Comparison of ENCODE assay signal across 1 cellular context in the genomic region with DNA sequence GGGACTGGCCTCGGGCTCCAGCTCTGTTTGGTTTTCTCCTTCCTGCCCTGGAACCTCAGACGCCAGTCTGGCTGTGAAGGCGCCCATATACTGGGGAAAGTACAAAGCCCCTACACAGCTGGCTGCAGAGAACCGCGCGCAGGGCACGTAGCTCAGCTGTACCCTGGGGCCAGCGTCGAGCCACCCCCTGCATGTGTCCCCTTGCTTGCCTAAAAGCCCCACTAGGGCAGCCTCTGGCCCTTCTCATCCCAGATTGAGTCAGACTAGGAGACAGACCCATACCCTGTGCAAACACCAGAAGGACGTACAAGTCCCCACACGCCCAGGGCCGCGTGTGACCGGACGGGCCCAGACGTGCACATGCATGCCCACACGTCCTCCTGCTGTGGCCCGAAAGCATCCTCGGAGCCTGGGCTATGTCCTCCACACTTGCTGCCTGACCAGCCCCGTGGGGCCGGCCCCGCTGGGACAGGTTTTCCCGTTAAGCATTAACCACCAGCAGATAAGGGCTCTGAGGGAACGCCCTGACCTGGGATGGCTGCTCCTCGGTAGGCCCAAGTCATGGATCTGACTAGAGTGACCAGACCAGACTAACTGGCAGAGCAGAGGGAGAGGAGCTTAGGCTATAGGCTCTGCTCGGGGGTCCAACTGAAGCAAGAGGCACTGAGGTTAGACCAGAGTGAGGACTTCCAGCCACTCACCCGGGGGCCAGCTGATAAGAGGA.
TF ChIP-seq lines count a peak whose summit lies in the region.

No MANE protein-coding gene starts in this region.

TF ChIP-seq in HepG2, 621 proteins besides CTCF, POLR2A, EP300 and RAD21 (continued from another document and continues in another):
- TF ChIP-seq, protein P1, sequence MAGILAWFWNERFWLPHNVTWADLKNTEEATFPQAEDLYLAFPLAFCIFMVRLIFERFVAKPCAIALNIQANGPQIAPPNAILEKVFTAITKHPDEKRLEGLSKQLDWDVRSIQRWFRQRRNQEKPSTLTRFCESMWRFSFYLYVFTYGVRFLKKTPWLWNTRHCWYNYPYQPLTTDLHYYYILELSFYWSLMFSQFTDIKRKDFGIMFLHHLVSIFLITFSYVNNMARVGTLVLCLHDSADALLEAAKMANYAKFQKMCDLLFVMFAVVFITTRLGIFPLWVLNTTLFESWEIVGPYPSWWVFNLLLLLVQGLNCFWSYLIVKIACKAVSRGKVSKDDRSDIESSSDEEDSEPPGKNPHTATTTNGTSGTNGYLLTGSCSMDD (CRISPR knock-in tag; IDR thresholded peaks at IDR 0.05), result no peak
- TF ChIP-seq TMF1 (CRISPR knock-in tag; IDR thresholded peaks at IDR 0.05; ENCODE audit: low read depth), result no peak
- TF ChIP-seq, protein P2, sequence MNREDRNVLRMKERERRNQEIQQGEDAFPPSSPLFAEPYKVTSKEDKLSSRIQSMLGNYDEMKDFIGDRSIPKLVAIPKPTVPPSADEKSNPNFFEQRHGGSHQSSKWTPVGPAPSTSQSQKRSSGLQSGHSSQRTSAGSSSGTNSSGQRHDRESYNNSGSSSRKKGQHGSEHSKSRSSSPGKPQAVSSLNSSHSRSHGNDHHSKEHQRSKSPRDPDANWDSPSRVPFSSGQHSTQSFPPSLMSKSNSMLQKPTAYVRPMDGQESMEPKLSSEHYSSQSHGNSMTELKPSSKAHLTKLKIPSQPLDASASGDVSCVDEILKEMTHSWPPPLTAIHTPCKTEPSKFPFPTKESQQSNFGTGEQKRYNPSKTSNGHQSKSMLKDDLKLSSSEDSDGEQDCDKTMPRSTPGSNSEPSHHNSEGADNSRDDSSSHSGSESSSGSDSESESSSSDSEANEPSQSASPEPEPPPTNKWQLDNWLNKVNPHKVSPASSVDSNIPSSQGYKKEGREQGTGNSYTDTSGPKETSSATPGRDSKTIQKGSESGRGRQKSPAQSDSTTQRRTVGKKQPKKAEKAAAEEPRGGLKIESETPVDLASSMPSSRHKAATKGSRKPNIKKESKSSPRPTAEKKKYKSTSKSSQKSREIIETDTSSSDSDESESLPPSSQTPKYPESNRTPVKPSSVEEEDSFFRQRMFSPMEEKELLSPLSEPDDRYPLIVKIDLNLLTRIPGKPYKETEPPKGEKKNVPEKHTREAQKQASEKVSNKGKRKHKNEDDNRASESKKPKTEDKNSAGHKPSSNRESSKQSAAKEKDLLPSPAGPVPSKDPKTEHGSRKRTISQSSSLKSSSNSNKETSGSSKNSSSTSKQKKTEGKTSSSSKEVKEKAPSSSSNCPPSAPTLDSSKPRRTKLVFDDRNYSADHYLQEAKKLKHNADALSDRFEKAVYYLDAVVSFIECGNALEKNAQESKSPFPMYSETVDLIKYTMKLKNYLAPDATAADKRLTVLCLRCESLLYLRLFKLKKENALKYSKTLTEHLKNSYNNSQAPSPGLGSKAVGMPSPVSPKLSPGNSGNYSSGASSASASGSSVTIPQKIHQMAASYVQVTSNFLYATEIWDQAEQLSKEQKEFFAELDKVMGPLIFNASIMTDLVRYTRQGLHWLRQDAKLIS (CRISPR knock-in tag; IDR thresholded peaks at IDR 0.05), result peak; percentile 74; the same call in 1 of the 2 replicates
- no peak for TF ChIP-seq ELF1 (CRISPR knock-in tag; IDR thresholded peaks at IDR 0.05)
- TF ChIP-seq MTA3 (CRISPR knock-in tag; IDR thresholded peaks at IDR 0.05), result no peak
- TF ChIP-seq, protein P3, sequence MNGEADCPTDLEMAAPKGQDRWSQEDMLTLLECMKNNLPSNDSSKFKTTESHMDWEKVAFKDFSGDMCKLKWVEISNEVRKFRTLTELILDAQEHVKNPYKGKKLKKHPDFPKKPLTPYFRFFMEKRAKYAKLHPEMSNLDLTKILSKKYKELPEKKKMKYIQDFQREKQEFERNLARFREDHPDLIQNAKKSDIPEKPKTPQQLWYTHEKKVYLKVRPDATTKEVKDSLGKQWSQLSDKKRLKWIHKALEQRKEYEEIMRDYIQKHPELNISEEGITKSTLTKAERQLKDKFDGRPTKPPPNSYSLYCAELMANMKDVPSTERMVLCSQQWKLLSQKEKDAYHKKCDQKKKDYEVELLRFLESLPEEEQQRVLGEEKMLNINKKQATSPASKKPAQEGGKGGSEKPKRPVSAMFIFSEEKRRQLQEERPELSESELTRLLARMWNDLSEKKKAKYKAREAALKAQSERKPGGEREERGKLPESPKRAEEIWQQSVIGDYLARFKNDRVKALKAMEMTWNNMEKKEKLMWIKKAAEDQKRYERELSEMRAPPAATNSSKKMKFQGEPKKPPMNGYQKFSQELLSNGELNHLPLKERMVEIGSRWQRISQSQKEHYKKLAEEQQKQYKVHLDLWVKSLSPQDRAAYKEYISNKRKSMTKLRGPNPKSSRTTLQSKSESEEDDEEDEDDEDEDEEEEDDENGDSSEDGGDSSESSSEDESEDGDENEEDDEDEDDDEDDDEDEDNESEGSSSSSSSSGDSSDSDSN (CRISPR knock-in tag; IDR thresholded peaks at IDR 0.05), result peak; percentile 94
- TF ChIP-seq, protein P4, sequence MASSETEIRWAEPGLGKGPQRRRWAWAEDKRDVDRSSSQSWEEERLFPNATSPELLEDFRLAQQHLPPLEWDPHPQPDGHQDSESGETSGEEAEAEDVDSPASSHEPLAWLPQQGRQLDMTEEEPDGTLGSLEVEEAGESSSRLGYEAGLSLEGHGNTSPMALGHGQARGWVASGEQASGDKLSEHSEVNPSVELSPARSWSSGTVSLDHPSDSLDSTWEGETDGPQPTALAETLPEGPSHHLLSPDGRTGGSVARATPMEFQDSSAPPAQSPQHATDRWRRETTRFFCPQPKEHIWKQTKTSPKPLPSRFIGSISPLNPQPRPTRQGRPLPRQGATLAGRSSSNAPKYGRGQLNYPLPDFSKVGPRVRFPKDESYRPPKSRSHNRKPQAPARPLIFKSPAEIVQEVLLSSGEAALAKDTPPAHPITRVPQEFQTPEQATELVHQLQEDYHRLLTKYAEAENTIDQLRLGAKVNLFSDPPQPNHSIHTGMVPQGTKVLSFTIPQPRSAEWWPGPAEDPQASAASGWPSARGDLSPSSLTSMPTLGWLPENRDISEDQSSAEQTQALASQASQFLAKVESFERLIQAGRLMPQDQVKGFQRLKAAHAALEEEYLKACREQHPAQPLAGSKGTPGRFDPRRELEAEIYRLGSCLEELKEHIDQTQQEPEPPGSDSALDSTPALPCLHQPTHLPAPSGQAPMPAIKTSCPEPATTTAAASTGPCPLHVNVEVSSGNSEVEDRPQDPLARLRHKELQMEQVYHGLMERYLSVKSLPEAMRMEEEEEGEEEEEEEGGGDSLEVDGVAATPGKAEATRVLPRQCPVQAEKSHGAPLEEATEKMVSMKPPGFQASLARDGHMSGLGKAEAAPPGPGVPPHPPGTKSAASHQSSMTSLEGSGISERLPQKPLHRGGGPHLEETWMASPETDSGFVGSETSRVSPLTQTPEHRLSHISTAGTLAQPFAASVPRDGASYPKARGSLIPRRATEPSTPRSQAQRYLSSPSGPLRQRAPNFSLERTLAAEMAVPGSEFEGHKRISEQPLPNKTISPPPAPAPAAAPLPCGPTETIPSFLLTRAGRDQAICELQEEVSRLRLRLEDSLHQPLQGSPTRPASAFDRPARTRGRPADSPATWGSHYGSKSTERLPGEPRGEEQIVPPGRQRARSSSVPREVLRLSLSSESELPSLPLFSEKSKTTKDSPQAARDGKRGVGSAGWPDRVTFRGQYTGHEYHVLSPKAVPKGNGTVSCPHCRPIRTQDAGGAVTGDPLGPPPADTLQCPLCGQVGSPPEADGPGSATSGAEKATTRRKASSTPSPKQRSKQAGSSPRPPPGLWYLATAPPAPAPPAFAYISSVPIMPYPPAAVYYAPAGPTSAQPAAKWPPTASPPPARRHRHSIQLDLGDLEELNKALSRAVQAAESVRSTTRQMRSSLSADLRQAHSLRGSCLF (CRISPR knock-in tag; IDR thresholded peaks at IDR 0.05; ENCODE audit: borderline replicate concordance), result no peak
- no peak for TF ChIP-seq ZNF678 (CRISPR knock-in tag; IDR thresholded peaks at IDR 0.05)
- TF ChIP-seq MXD4 (CRISPR knock-in tag; IDR thresholded peaks at IDR 0.05), result peak; percentile 74; the same call in 1 of the 2 replicates
- no peak for TF ChIP-seq NONO (IDR thresholded peaks at IDR 0.05)
- TF ChIP-seq NONO (CRISPR knock-in tag; conservative IDR thresholded peaks at IDR 0.05), result peak; percentile 82
- no peak for TF ChIP-seq RBM22 (optimal IDR thresholded peaks at IDR 0.05; ENCODE audit: low read length)
- TF ChIP-seq SETDB1 (CRISPR knock-in tag; IDR thresholded peaks at IDR 0.05; ENCODE audit: borderline replicate concordance), result no peak
- no peak for TF ChIP-seq ZNF569 (CRISPR knock-in tag; IDR thresholded peaks at IDR 0.05; ENCODE audit: borderline replicate concordance)
- no peak for TF ChIP-seq HCFC1 (IDR thresholded peaks at IDR 0.05; ENCODE audit: low read depth, low read length)
- no peak for TF ChIP-seq FOXM1 (CRISPR knock-in tag; IDR thresholded peaks at IDR 0.05)
- TF ChIP-seq, protein P5, sequence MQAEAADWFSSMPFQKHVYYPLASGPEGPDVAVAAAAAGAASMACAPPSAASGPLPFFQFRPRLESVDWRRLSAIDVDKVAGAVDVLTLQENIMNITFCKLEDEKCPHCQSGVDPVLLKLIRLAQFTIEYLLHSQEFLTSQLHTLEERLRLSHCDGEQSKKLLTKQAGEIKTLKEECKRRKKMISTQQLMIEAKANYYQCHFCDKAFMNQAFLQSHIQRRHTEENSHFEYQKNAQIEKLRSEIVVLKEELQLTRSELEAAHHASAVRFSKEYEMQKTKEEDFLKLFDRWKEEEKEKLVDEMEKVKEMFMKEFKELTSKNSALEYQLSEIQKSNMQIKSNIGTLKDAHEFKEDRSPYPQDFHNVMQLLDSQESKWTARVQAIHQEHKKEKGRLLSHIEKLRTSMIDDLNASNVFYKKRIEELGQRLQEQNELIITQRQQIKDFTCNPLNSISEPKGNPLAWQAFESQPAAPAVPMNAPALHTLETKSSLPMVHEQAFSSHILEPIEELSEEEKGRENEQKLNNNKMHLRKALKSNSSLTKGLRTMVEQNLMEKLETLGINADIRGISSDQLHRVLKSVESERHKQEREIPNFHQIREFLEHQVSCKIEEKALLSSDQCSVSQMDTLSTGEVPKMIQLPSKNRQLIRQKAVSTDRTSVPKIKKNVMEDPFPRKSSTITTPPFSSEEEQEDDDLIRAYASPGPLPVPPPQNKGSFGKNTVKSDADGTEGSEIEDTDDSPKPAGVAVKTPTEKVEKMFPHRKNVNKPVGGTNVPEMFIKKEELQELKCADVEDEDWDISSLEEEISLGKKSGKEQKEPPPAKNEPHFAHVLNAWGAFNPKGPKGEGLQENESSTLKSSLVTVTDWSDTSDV (CRISPR knock-in tag; IDR thresholded peaks at IDR 0.05), result peak; percentile 95; the same call in 1 of the 2 replicates
- TF ChIP-seq MAFK (conservative IDR thresholded peaks at IDR 0.05 in 1 of 2, IDR thresholded peaks at IDR 0.05 in 1 of 2; ENCODE audit: low read length in 2 of 2), result no peak
- TF ChIP-seq GLI4 (CRISPR knock-in tag; IDR thresholded peaks at IDR 0.05; ENCODE audit: borderline replicate concordance), result 0 out of 2 replicates have a peak, but pooled peaks have one; percentile 34
- TF ChIP-seq KLF12 (CRISPR knock-in tag; IDR thresholded peaks at IDR 0.05; ENCODE audit: borderline replicate concordance), result peak; percentile 84; the same call in 1 of the 2 replicates
- TF ChIP-seq ZNF841 (CRISPR knock-in tag; IDR thresholded peaks at IDR 0.05; ENCODE audit: borderline replicate concordance), result no peak
- no peak for TF ChIP-seq SRSF4 (IDR thresholded peaks at IDR 0.05; ENCODE audit: low read depth, low read length, poor library complexity, severe bottlenecking)
- TF ChIP-seq ZNF143 (CRISPR knock-in tag; IDR thresholded peaks at IDR 0.05), result no peak
- peak; percentile 61; the same call in 1 of the 2 replicates for TF ChIP-seq ZNF431 (CRISPR knock-in tag; IDR thresholded peaks at IDR 0.05; ENCODE audit: borderline replicate concordance, low read depth)
- TF ChIP-seq NCOA5 (CRISPR knock-in tag; IDR thresholded peaks at IDR 0.05), result no peak
- TF ChIP-seq SP1 (IDR thresholded peaks at IDR 0.05), result no peak
- TF ChIP-seq SP1 (CRISPR knock-in tag; IDR thresholded peaks at IDR 0.05), result no peak
- no peak for TF ChIP-seq DNMT1 (CRISPR knock-in tag; IDR thresholded peaks at IDR 0.05)
- no peak for TF ChIP-seq ZSCAN12 (CRISPR knock-in tag; IDR thresholded peaks at IDR 0.05)
- TF ChIP-seq, protein P6, sequence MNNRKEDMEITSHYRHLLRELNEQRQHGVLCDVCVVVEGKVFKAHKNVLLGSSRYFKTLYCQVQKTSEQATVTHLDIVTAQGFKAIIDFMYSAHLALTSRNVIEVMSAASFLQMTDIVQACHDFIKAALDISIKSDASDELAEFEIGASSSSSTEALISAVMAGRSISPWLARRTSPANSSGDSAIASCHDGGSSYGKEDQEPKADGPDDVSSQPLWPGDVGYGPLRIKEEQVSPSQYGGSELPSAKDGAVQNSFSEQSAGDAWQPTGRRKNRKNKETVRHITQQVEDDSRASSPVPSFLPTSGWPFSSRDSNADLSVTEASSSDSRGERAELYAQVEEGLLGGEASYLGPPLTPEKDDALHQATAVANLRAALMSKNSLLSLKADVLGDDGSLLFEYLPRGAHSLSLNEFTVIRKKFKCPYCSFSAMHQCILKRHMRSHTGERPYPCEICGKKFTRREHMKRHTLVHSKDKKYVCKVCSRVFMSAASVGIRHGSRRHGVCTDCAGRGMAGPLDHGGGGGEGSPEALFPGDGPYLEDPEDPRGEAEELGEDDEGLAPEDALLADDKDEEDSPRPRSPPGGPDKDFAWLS (CRISPR knock-in tag; IDR thresholded peaks at IDR 0.05; ENCODE audit: borderline replicate concordance), result no peak
- no peak for TF ChIP-seq JARID2 (CRISPR knock-in tag; IDR thresholded peaks at IDR 0.05; ENCODE audit: insufficient replicate concordance)
- TF ChIP-seq TBX2 (CRISPR knock-in tag; IDR thresholded peaks at IDR 0.05; ENCODE audit: borderline replicate concordance), result peak; percentile 91
- TF ChIP-seq RBFOX2 (IDR thresholded peaks at IDR 0.05; ENCODE audit: low read depth, low read length), result peak; percentile 70
- peak; percentile 92 for TF ChIP-seq SALL1 (CRISPR knock-in tag; IDR thresholded peaks at IDR 0.05)
- no peak for TF ChIP-seq ZNF562 (CRISPR knock-in tag; IDR thresholded peaks at IDR 0.05; ENCODE audit: borderline replicate concordance)
- TF ChIP-seq ZNF333 (CRISPR knock-in tag; IDR thresholded peaks at IDR 0.05; ENCODE audit: borderline replicate concordance), result no peak
- no peak for TF ChIP-seq RORA (CRISPR knock-in tag; IDR thresholded peaks at IDR 0.05)
- TF ChIP-seq ZNF792 (CRISPR knock-in tag; IDR thresholded peaks at IDR 0.05), result no peak; the same call in 1 of the 2 replicates
- TF ChIP-seq DNMT3B (CRISPR knock-in tag; conservative IDR thresholded peaks at IDR 0.05), result no peak
- TF ChIP-seq SP5 (CRISPR knock-in tag; IDR thresholded peaks at IDR 0.05; ENCODE audit: borderline replicate concordance, low read depth), result peak; percentile 47; the same call in 1 of the 2 replicates
